ENCODE assay signal across 12 cellular contexts in genomic region chr10:80166581-80167470, GRCh38. TPM values are rescaled to one million over a fixed set of nuclear protein-coding genes. Genes with fewer than 3 reads are reported as not detected.
DNase-seq lines count a peak whose midpoint lies in the region; ATAC-seq and TF ChIP-seq lines count a peak whose summit lies in the region.
"Had no signal": no experiment of that assay in that cellular context is flagged by ENCODE, and none has a peak within 500 bp of the region (broad histone marks: within the 10 kb centered on the region; RNA-seq: fewer than 3 reads in every experiment).

No MANE protein-coding gene starts in this region.

- H3K79me2 ChIP-seq in parathyroid adenoma = peaks cover 6% of the 10 kb centered on the region

- H2AFZ ChIP-seq in parathyroid adenoma = no peak overlapping the region

- H3K36me3 ChIP-seq in parathyroid adenoma (ENCODE audit: control insufficient read depth, insufficient read depth, low read length) (no peaks in the 10 kb centered on the region), uterus (no peaks in the 10 kb centered on the region)

- H3K9ac ChIP-seq in parathyroid adenoma = no peak overlapping the region

- TF ChIP-seq CTCF in parathyroid adenoma (IDR thresholded peaks at IDR 0.05) (no peak), uterus (IDR thresholded peaks at IDR 0.05) (no peak)

- H3K9me3 ChIP-seq in parathyroid adenoma (ENCODE audit: control insufficient read depth, low read length) (no peaks in the 10 kb centered on the region), uterus (no peaks in the 10 kb centered on the region)
- H3K9me3 ChIP-seq: MG63 had no signal

- H3K4me2 ChIP-seq in parathyroid adenoma (ENCODE audit: low read length) = no peak overlapping the region

- peak overlapping the region; percentile 1 for H3K27ac ChIP-seq in epithelial cell of prostate
- peak overlapping the region; percentile 30 for H3K27ac ChIP-seq in parathyroid adenoma
- H3K27ac ChIP-seq in uterus = peak overlapping the region; percentile 53 to 54
- H3K27ac ChIP-seq: VCaP had no signal

- no peak overlapping the region for H3K4me3 ChIP-seq in parathyroid adenoma (ENCODE audit: low read depth, low read length)
- H3K4me3 ChIP-seq in uterus = no peak overlapping the region
- H3K4me3 ChIP-seq: MG63 had no signal

- DNase-seq in Right ventricle myocardium inferior (ENCODE audit: missing footprints) = peak; percentile 73
- no peak for DNase-seq in left ventricle myocardium superior
- no peak for DNase-seq in epithelial cell of prostate (ENCODE audit: low read depth, low spot score)
- DNase-seq in uterus = no peak
- no peak for DNase-seq in OCI-M2 (lab: John Stamatoyannopoulos, UW; ENCODE audit: unreplicated experiment)
- no peak for DNase-seq in NCI-H345 (lab: John Stamatoyannopoulos, UW)
- no peak for DNase-seq in NCI-H1417 (lab: John Stamatoyannopoulos, UW)
- DNase-seq: AML-193, MG63 had no signal

- intact Hi-C loops in Right ventricle myocardium inferior (cut with DNase I) (no loop called here), left ventricle myocardium superior (cut with micrococcal nuclease) (no loop called here), uterus (cut with DNase I; ENCODE audit: low total_unique reads) (no loop called here)

- TF ChIP-seq POLR2A in uterus (IDR thresholded peaks at IDR 0.05) = no peak

- ATAC-seq in Right ventricle myocardium inferior (no peak), left ventricle myocardium superior (no peak)

- H3K27me3 ChIP-seq in parathyroid adenoma (ENCODE audit: control insufficient read depth, insufficient read depth, low read length) (no peaks in the 10 kb centered on the region), uterus (no peaks in the 10 kb centered on the region)
- H3K27me3 ChIP-seq: MG63 had no signal

- H3K4me1 ChIP-seq in parathyroid adenoma (no peaks in the 10 kb centered on the region), uterus (peaks cover 0 to 6% of the 10 kb centered on the region in 2 donors)

RNA-seq across cellular contexts. Expression of gene PLAC9, which starts 34.3 kb away (rescaled TPM):
- total RNA-seq in Right ventricle myocardium inferior = 45.2 TPM
- 23.2 TPM for total RNA-seq in left ventricle myocardium superior
- 10 to 100 TPM; 24.5 to 91.7 (median 30.2) TPM for total RNA-seq in uterus
- total RNA-seq: NCI-H460 had no signal

RNA-seq across cellular contexts. Expression of gene ANXA11, which starts 38.5 kb away (rescaled TPM):
- total RNA-seq in Right ventricle myocardium inferior = 420 TPM
- 405 TPM for total RNA-seq in left ventricle myocardium superior
- total RNA-seq in uterus = 100 to 1,000 TPM in 1 of 4 donors, 10 to 100 TPM in 3; 15.6 to 157 (median 47.2) TPM

Comparison
In these comparisons a context has a peak if more than half of its experiments do, and no peak if none do; other contexts are left out.
1. H3K27ac ChIP-seq: peak in every context shown above with its lines; median percentile 54 in uterus; 30 in parathyroid adenoma; 1 in epithelial cell of prostate.